ENCODE assay signal across 8 cellular contexts in genomic region chr2:222709191-222709891, GRCh38. TPM values are rescaled to one million over a fixed set of nuclear protein-coding genes. Genes with fewer than 3 reads are reported as not detected.
DNase-seq lines count a peak whose midpoint lies in the region; ATAC-seq and TF ChIP-seq lines count a peak whose summit lies in the region.

No MANE protein-coding gene starts in this region.

- DNase-seq in 8988T (peak; percentile 35), SK-MEL-5 (ENCODE audit: low read depth, low spot score) (peak; percentile 100), esophagus muscularis mucosa (ENCODE audit: extremely low spot score) (peak; percentile 93), DMS79 treated with DMSO at 0.1 percent for 48 hours (lab: John Stamatoyannopoulos, UW) (no peak)
- no peak for DNase-seq in naive thymus-derived CD4-positive, alpha-beta T cell
- no peak for DNase-seq in stimulated activated CD4-positive, alpha-beta T cell treated with anti-CD3 and anti-CD28 coated beads, Interleukin-4, amount 100 ng/mL, for 1 hour

- no peaks in the 10 kb centered on the region for H3K9me3 Mint-ChIP-seq in naive thymus-derived CD4-positive, alpha-beta T cell

- H3K4me1 Mint-ChIP-seq in naive thymus-derived CD4-positive, alpha-beta T cell: peaks cover 0 to 15% (median 0%) of the 10 kb centered on the region in 7 donors

- H3K4me3 ChIP-seq in esophagus muscularis mucosa: peak overlapping the region; percentile 13 to 28 (median 18)
- H3K4me3 ChIP-seq in naive thymus-derived CD4-positive, alpha-beta T cell (ENCODE audit: low read length): no peak overlapping the region

- no peaks in the 10 kb centered on the region for H3K36me3 ChIP-seq in esophagus muscularis mucosa
- no peaks in the 10 kb centered on the region for H3K36me3 ChIP-seq in naive thymus-derived CD4-positive, alpha-beta T cell (ENCODE audit: control insufficient read depth in 2 of 3, insufficient read depth in 3 of 3, low read length in 3 of 3)

- TF ChIP-seq EP300 in esophagus muscularis mucosa (IDR thresholded peaks at IDR 0.05): no peak

- no peaks in the 10 kb centered on the region for H3K36me3 Mint-ChIP-seq in naive thymus-derived CD4-positive, alpha-beta T cell

- no peaks in the 10 kb centered on the region for H3K27me3 ChIP-seq in esophagus muscularis mucosa
- no peaks in the 10 kb centered on the region for H3K27me3 ChIP-seq in naive thymus-derived CD4-positive, alpha-beta T cell (ENCODE audit: control insufficient read depth in 2 of 2, insufficient read depth in 2 of 2, low read length in 2 of 2)

- H3K27ac Mint-ChIP-seq in naive thymus-derived CD4-positive, alpha-beta T cell: no peak overlapping the region

- TF ChIP-seq CTCF in esophagus muscularis mucosa (IDR thresholded peaks at IDR 0.05): no peak

- CTCF ChIA-PET in naive thymus-derived CD4-positive, alpha-beta T cell (lab: Charles Lee): interaction anchor here (0.6 to 4.6 kb wide), 7 partner anchors 7 to 203 kb away, joined by 3 to 31 read pairs (median 3); no protein-coding TSS in a partner anchor

- H3K27me3 Mint-ChIP-seq in naive thymus-derived CD4-positive, alpha-beta T cell: peaks cover 34 to 45% (median 42%) of the 10 kb centered on the region in 5 donors

- in situ Hi-C loops in SK-MEL-5 (cut with HindIII; ENCODE audit: low pct_unique_long_range_greater_than_20kb, low sequenced_read_pairs): no loop called here

- POLR2A ChIA-PET in naive thymus-derived CD4-positive, alpha-beta T cell (lab: Charles Lee): no interaction called here

- TF ChIP-seq POLR2A in esophagus muscularis mucosa (IDR thresholded peaks at IDR 0.05; ENCODE audit: low read depth): no peak

- H3K27ac ChIP-seq in esophagus muscularis mucosa (replicated peaks in 1 of 4): peak overlapping the region; percentile 49 to 61 (median 56)
- H3K27ac ChIP-seq in naive thymus-derived CD4-positive, alpha-beta T cell (ENCODE audit: low read depth, low read length): no peak overlapping the region

- ATAC-seq in GM18511 (IDR thresholded peaks at IDR 0.05; ENCODE audit: unreplicated experiment) (peak; percentile 70), HG03378 (IDR thresholded peaks at IDR 0.05; ENCODE audit: unreplicated experiment) (peak; percentile 48)
- ATAC-seq in naive thymus-derived CD4-positive, alpha-beta T cell: peak; percentile 73

- peaks cover 20 to 42% (median 37%) of the 10 kb centered on the region in 4 donors for H3K4me1 ChIP-seq in esophagus muscularis mucosa
- no peaks in the 10 kb centered on the region for H3K4me1 ChIP-seq in naive thymus-derived CD4-positive, alpha-beta T cell (ENCODE audit: control insufficient read depth in 2 of 2, insufficient read depth in 2 of 2, low read length in 2 of 2)

- no peak overlapping the region for H3K4me3 Mint-ChIP-seq in naive thymus-derived CD4-positive, alpha-beta T cell

- no peaks in the 10 kb centered on the region for H3K9me3 ChIP-seq in esophagus muscularis mucosa
- H3K9me3 ChIP-seq in naive thymus-derived CD4-positive, alpha-beta T cell (ENCODE audit: control insufficient read depth in 2 of 3, low read length in 3 of 3): no peaks in the 10 kb centered on the region

- 46% methylated on average over 16 of the region's 16 CpGs for WGBS in esophagus muscularis mucosa

- intact Hi-C loops in esophagus muscularis mucosa (cut with DNase I): loop anchor here (5.0 kb wide), 3 partner anchors 88 to 193 kb away; partner anchors contain the start of gene ACSL3
- intact Hi-C loops in naive thymus-derived CD4-positive, alpha-beta T cell (cut with micrococcal nuclease): loop anchor here (2.0 to 5.0 kb wide), 3 partner anchors 19 to 652 kb away; no protein-coding TSS in a partner anchor

RNA-seq across cellular contexts. Expression of gene MOGAT1, which starts 37.9 kb away (rescaled TPM):
- total RNA-seq in SK-MEL-5 (2014; rRNA removed; shearing (Covaris generic)): not detected in 2 replicates
- polyA plus RNA-seq in SK-MEL-5 (2015; cell fraction: cytosol; rRNA removed): not detected in 2 replicates
- polyA plus RNA-seq in SK-MEL-5 (2015; cell fraction: nucleus; rRNA removed): not detected in 2 replicates
- not detected for total RNA-seq in esophagus muscularis mucosa
- total RNA-seq in naive thymus-derived CD4-positive, alpha-beta T cell: not detected
- not detected for polyA plus RNA-seq in naive thymus-derived CD4-positive, alpha-beta T cell

RNA-seq across cellular contexts. Expression of gene FARSB, which starts 53.4 kb away (rescaled TPM):
- 33.9 and 35.2 TPM in 2 replicates for total RNA-seq in SK-MEL-5 (2014; rRNA removed; shearing (Covaris generic))
- 40.7 and 48.3 TPM in 2 replicates for polyA plus RNA-seq in SK-MEL-5 (2015; cell fraction: cytosol; rRNA removed)
- 24.2 and 35.3 TPM in 2 replicates for polyA plus RNA-seq in SK-MEL-5 (2015; cell fraction: nucleus; rRNA removed)
- 10 to 100 TPM; 11.9 to 14.4 (median 12.4) TPM for total RNA-seq in esophagus muscularis mucosa
- 10 to 100 TPM; 10.5 to 23.3 (median 13.8) TPM for total RNA-seq in naive thymus-derived CD4-positive, alpha-beta T cell
- 10 to 100 TPM; 27.6 to 31.8 TPM for polyA plus RNA-seq in naive thymus-derived CD4-positive, alpha-beta T cell

Comparison
In these comparisons a context has a peak if more than half of its experiments do, and no peak if none do; other contexts are left out.
1. DNase-seq: peak in 8988T (single experiment), SK-MEL-5 (single experiment) and esophagus muscularis mucosa (single experiment); none in naive thymus-derived CD4-positive, alpha-beta T cell (0 of 9), DMS79 treated with DMSO at 0.1 percent for 48 hours (single experiment) and stimulated activated CD4-positive, alpha-beta T cell treated with anti-CD3 and anti-CD28 coated beads, Interleukin-4, amount 100 ng/mL, for 1 hour (single experiment).
2. Peak in every context shown above with its lines, with median percentiles within 50 percentile points of each other: ATAC-seq.